In genomic region chr2:113211226-113212105, GRCh38 we compare ENCODE assay signal across 9 cellular contexts. TPM values are rescaled to one million over a fixed set of nuclear protein-coding genes. Genes with fewer than 3 reads are reported as not detected.
DNase-seq lines count a peak whose midpoint lies in the region; ATAC-seq, FAIRE-seq and TF ChIP-seq lines count a peak whose summit lies in the region.
"Had no signal": no experiment of that assay in that cellular context is flagged by ENCODE, and none has a peak within 500 bp of the region (broad histone marks: within the 10 kb centered on the region; RNA-seq: fewer than 3 reads in every experiment).

No MANE protein-coding gene starts in this region.

- TF ChIP-seq RAD21 in SK-N-SH (IDR thresholded peaks at IDR 0.05; ENCODE audit: low read length), result no peak

- ATAC-seq in SK-N-SH treated with all-trans-retinoic acid at 6 μM for 48 hours (peak; percentile 19; the same call in 1 of the 3 replicates), aorta (ENCODE audit: low FRiP score) (no peak)

- no peaks in the 10 kb centered on the region for H3K9me3 ChIP-seq in SK-N-SH
- H3K9me3 ChIP-seq in aorta (ENCODE audit: control insufficient read depth, low read length), result no peaks in the 10 kb centered on the region

- no peak for TF ChIP-seq CTCF in SK-N-SH (IDR thresholded peaks at IDR 0.05)

- H3K27ac ChIP-seq in SK-N-SH (ENCODE audit: low read depth in 2 of 2, low read length in 1 of 2) (no peak overlapping the region), mesendoderm (ENCODE audit: low read depth, low read length) (no peak overlapping the region), aorta (ENCODE audit: low read depth in 1 of 2, low read length in 2 of 2) (no peak overlapping the region)

- H3K4me3 ChIP-seq in SK-N-SH (ENCODE audit: low read depth in 2 of 2, low read length in 1 of 2), result no peak overlapping the region
- no peak overlapping the region for H3K4me3 ChIP-seq in mesendoderm (ENCODE audit: low read length)
- H3K4me3 ChIP-seq in aorta (ENCODE audit: low read length in 2 of 2), result no peak overlapping the region

- H3K4ac ChIP-seq in mesendoderm (ENCODE audit: low read depth, low read length), result no peak overlapping the region

- no peak overlapping the region for H3K4me2 ChIP-seq in SK-N-SH
- H3K4me2 ChIP-seq in mesendoderm (ENCODE audit: low read length), result no peak overlapping the region

- no peak overlapping the region for H2AFZ ChIP-seq in SK-N-SH (ENCODE audit: low read depth)

- H3K27me3 ChIP-seq in SK-N-SH (ENCODE audit: insufficient read depth), result no peaks in the 10 kb centered on the region
- no peaks in the 10 kb centered on the region for H3K27me3 ChIP-seq in mesendoderm (ENCODE audit: insufficient read depth, low read length, poor library complexity)
- no peaks in the 10 kb centered on the region for H3K27me3 ChIP-seq in aorta (ENCODE audit: control insufficient read depth in 1 of 2, insufficient read depth in 2 of 2, low read length in 1 of 2)

- H3K23ac ChIP-seq in mesendoderm (ENCODE audit: low read length), result no peak overlapping the region

- 78% methylated on average over 13 of the region's 13 CpGs for WGBS in SK-N-SH (ENCODE audit: low lambda C conversion rate)
- WGBS in mesendoderm (ENCODE audit: extremely low coverage, insufficient coverage, low lambda C conversion rate), result no CpG with 5 or more reads among the region's 13 CpGs
- 85 to 86% methylated on average over 13 of the region's 13 CpGs for WGBS in aorta, 2 donors

- in situ Hi-C loops in KBM-7 (cut with MboI; ENCODE audit: low pct_unique_long_range_greater_than_20kb, low sequenced_read_pairs), result no loop called here

- peak overlapping the region; percentile 42 for H3K18ac ChIP-seq in mesendoderm (ENCODE audit: low read length)

- H3K56ac ChIP-seq in mesendoderm (ENCODE audit: low read length), result peak overlapping the region; percentile 34

- H2BK5ac ChIP-seq in mesendoderm (ENCODE audit: low read length), result no peak overlapping the region

- H3K36me3 ChIP-seq in SK-N-SH (replicated peaks in 1 of 2; ENCODE audit: control insufficient read depth in 1 of 2, insufficient read depth in 2 of 2, low read length in 1 of 2) (no peaks in the 10 kb centered on the region), mesendoderm (ENCODE audit: control insufficient read depth, insufficient read depth, low read length) (no peaks in the 10 kb centered on the region), aorta (ENCODE audit: control insufficient read depth in 1 of 2, insufficient read depth in 2 of 2, low read length in 1 of 2) (no peaks in the 10 kb centered on the region)

- no peaks in the 10 kb centered on the region for H3K9me2 ChIP-seq in SK-N-SH

- intact Hi-C loops in aorta (cut with DNase I), result no loop called here

- peaks cover 0 to 11% of the 10 kb centered on the region in 2 experiments; a peak in 1 of 4 replicates for H3K4me1 ChIP-seq in SK-N-SH (ENCODE audit: control insufficient read depth in 1 of 2, insufficient read depth in 2 of 2, low read depth in 1 of 2, low read length in 1 of 2)
- H3K4me1 ChIP-seq in mesendoderm (ENCODE audit: control insufficient read depth, low read depth, low read length), result no peaks in the 10 kb centered on the region
- no peaks in the 10 kb centered on the region for H3K4me1 ChIP-seq in aorta (ENCODE audit: control insufficient read depth in 1 of 2, insufficient read depth in 2 of 2, low read length in 2 of 2)

- no peaks in the 10 kb centered on the region for H3K79me2 ChIP-seq in SK-N-SH (ENCODE audit: insufficient read depth)
- H3K79me2 ChIP-seq in mesendoderm (ENCODE audit: control insufficient read depth, insufficient read depth, low read length), result no peaks in the 10 kb centered on the region

- no peak overlapping the region for H4K8ac ChIP-seq in mesendoderm (ENCODE audit: low read depth, low read length)

- no peak overlapping the region for H2BK120ac ChIP-seq in mesendoderm (ENCODE audit: low read depth, low read length)

- no peak overlapping the region for H2AK5ac ChIP-seq in mesendoderm (ENCODE audit: low read length)

- H3F3A ChIP-seq in SK-N-SH (replicated peaks; ENCODE audit: insufficient read depth), result no peaks in the 10 kb centered on the region

- no peaks in the 10 kb centered on the region for H3K79me1 ChIP-seq in mesendoderm (ENCODE audit: low read length)

- FAIRE-seq in GM19239 (lab: Jason Lieb, UNC), result no peak

- CTCF ChIA-PET in SK-N-SH (lab: Yijun Ruan, JAX), result interaction anchor here (1.0 to 4.7 kb wide), 11 partner anchors 8 to 179 kb away, joined by 3 to 39 read pairs (median 5); no protein-coding TSS in a partner anchor

- H4K20me1 ChIP-seq in SK-N-SH (ENCODE audit: insufficient read depth), result no peaks in the 10 kb centered on the region

- DNase-seq in SK-N-SH (no peak), dedifferentiated amniotic fluid mesenchymal stem cell (ENCODE audit: extremely low spot score) (peak; percentile 76), mesendoderm (peak; percentile 47), aorta (peak; percentile 69), ecto neural progenitor cell (ENCODE audit: low spot score) (no peak), GM19239 (ENCODE audit: insufficient read length, low spot score) (no peak), KBM-7 (no peak)
- DNase-seq: NCI-H1436 treated with DMSO at 0.1 percent for 48 hours had no signal

- H2BK15ac ChIP-seq in mesendoderm (replicated peaks; ENCODE audit: low read depth), result no peak overlapping the region

- H3K9ac ChIP-seq in SK-N-SH (no peak overlapping the region), mesendoderm (ENCODE audit: low read length) (no peak overlapping the region)

- peak overlapping the region; percentile 30 for H4K5ac ChIP-seq in mesendoderm (ENCODE audit: low read length)

- POLR2A ChIA-PET in SK-N-SH (lab: Yijun Ruan, JAX), result no interaction called here

- TF ChIP-seq EP300 in SK-N-SH (IDR thresholded peaks at IDR 0.05; ENCODE audit: borderline replicate concordance in 1 of 2, low read depth in 1 of 2, low read length in 1 of 2), result no peak

TF ChIP-seq in SK-N-SH treated with all-trans-retinoic acid at 6 μM for 48 hours, 23 proteins besides CTCF, POLR2A, EP300 and RAD21 (continues in another document):
- TF ChIP-seq BACH2 (CRISPR knock-in tag; IDR thresholded peaks at IDR 0.05; ENCODE audit: borderline replicate concordance) (no peak), CREB5 (CRISPR knock-in tag; IDR thresholded peaks at IDR 0.05; ENCODE audit: low read depth) (no peak), ARNTL (CRISPR knock-in tag; IDR thresholded peaks at IDR 0.05; ENCODE audit: borderline replicate concordance, low read depth) (no peak), ZFP3 (CRISPR knock-in tag; IDR thresholded peaks at IDR 0.05) (no peak), ISL1 (CRISPR knock-in tag; IDR thresholded peaks at IDR 0.05) (no peak), CSDC2 (CRISPR knock-in tag; IDR thresholded peaks at IDR 0.05) (no peak), ZFP30 (CRISPR knock-in tag; IDR thresholded peaks at IDR 0.05) (no peak), ESRRG (CRISPR knock-in tag; IDR thresholded peaks at IDR 0.05) (no peak), TOX (CRISPR knock-in tag; IDR thresholded peaks at IDR 0.05; ENCODE audit: borderline replicate concordance) (no peak), ZNF8 (CRISPR knock-in tag; IDR thresholded peaks at IDR 0.05) (no peak)

TF ChIP-seq in SK-N-SH, 30 proteins besides CTCF, POLR2A, EP300 and RAD21:
- TF ChIP-seq RXRA (IDR thresholded peaks at IDR 0.05; ENCODE audit: borderline replicate concordance, low read depth), result no peak
- TF ChIP-seq NFIC (IDR thresholded peaks at IDR 0.05; ENCODE audit: borderline replicate concordance), result no peak
- TF ChIP-seq REST (IDR thresholded peaks at IDR 0.05; ENCODE audit: low read depth, low read length), result no peak
- no peak for TF ChIP-seq EZH2phosphoT487 (IDR thresholded peaks at IDR 0.05; ENCODE audit: borderline replicate concordance, low read depth)
- TF ChIP-seq FOXM1 (IDR thresholded peaks at IDR 0.05; ENCODE audit: low read depth), result no peak
- TF ChIP-seq CHD2 (IDR thresholded peaks at IDR 0.05; ENCODE audit: low read length, partially characterized antibody), result no peak

RNA-seq across cellular contexts. Expression of gene PSD4, which starts 37.7 kb away (rescaled TPM):
- polyA plus RNA-seq in SK-N-SH (2012; rRNA removed), result 0.31 and 0.35 TPM in 2 replicates
- 0.14 and 0.24 TPM in 2 replicates for polyA plus RNA-seq in SK-N-SH (2012; cell fraction: cytosol; rRNA removed)
- 0.31 and 0.43 TPM in 2 replicates for polyA plus RNA-seq in SK-N-SH (2012; cell fraction: nucleus; rRNA removed)
- polyA plus RNA-seq in mesendoderm (2013, experiment 1 of 2), result 0.87 TPM
- 0.90 TPM for polyA plus RNA-seq in mesendoderm (2013, experiment 2 of 2)
- 10 to 100 TPM in 1 of 2 donors, 1 to 10 TPM in 1; 9.5 to 17.8 TPM for total RNA-seq in aorta
- polyA plus RNA-seq in aorta, result 1 to 10 TPM in 1 of 2 donors, under 1 TPM in 1; 0.79 to 3.5 TPM

Comparison
In these comparisons a context has a peak if more than half of its experiments do, and no peak if none do; other contexts are left out.
1. DNase-seq: peak in dedifferentiated amniotic fluid mesenchymal stem cell (single experiment), mesendoderm (single experiment) and aorta (2 of 2); none in SK-N-SH (single experiment), ecto neural progenitor cell (single experiment), GM19239 (single experiment) and KBM-7 (single experiment).